1 cellular context compared by ENCODE assay signal in genomic region chr6:30325150-30325872, GRCh38.
A peak's percentile ranks its signal among the peaks of the same experiment; 100 is the strongest.
TF ChIP-seq lines count a peak whose summit lies in the region.

No MANE protein-coding gene starts in this region.

TF ChIP-seq in HepG2, 621 proteins besides CTCF, POLR2A, EP300 and RAD21 (continued from another document):
- TF ChIP-seq NFRKB (IDR thresholded peaks at IDR 0.05) (no peak), NR3C1 (CRISPR knock-in tag; IDR thresholded peaks at IDR 0.05) (no peak), NR1H2 (CRISPR knock-in tag; IDR thresholded peaks at IDR 0.05; ENCODE audit: borderline replicate concordance, low read depth) (no peak), RFX3 (CRISPR knock-in tag; IDR thresholded peaks at IDR 0.05) (no peak), SNRNP70 (IDR thresholded peaks at IDR 0.05; ENCODE audit: low read depth, low read length) (no peak), MIXL1 (CRISPR knock-in tag; IDR thresholded peaks at IDR 0.05) (no peak), ZNF691 (CRISPR knock-in tag; IDR thresholded peaks at IDR 0.05; ENCODE audit: borderline replicate concordance, low read depth) (no peak), REPIN1 (CRISPR knock-in tag; IDR thresholded peaks at IDR 0.05; ENCODE audit: borderline replicate concordance, low read depth) (peak; percentile 25; the same call in 1 of the 2 replicates), ZNF282 (IDR thresholded peaks at IDR 0.05; ENCODE audit: partially characterized antibody) (no peak), PHF20 (CRISPR knock-in tag; IDR thresholded peaks at IDR 0.05) (no peak), ZNF850 (CRISPR knock-in tag; conservative IDR thresholded peaks at IDR 0.05) (no peak), JUND (CRISPR knock-in tag; IDR thresholded peaks at IDR 0.05) (no peak), ATF1 (CRISPR knock-in tag; IDR thresholded peaks at IDR 0.05) (no peak), PAF1 (CRISPR knock-in tag; IDR thresholded peaks at IDR 0.05) (no peak), ZFP36L1 (CRISPR knock-in tag; IDR thresholded peaks at IDR 0.05) (0 out of 2 replicates have a peak, but pooled peaks have one; percentile 17), MED13 (CRISPR knock-in tag; IDR thresholded peaks at IDR 0.05) (no peak), ZNF749 (CRISPR knock-in tag; IDR thresholded peaks at IDR 0.05; ENCODE audit: borderline replicate concordance) (peak; percentile 55; the same call in 1 of the 2 replicates), NR2F1 (CRISPR knock-in tag; IDR thresholded peaks at IDR 0.05) (no peak), AHDC1 (CRISPR knock-in tag; IDR thresholded peaks at IDR 0.05; ENCODE audit: borderline replicate concordance) (no peak), SMYD3 (CRISPR knock-in tag; IDR thresholded peaks at IDR 0.05) (0 out of 2 replicates have a peak, but pooled peaks have one; percentile 35), NR2F2 (IDR thresholded peaks at IDR 0.05; ENCODE audit: borderline replicate concordance, low read depth) (no peak), ZNF335 (CRISPR knock-in tag; IDR thresholded peaks at IDR 0.05) (no peak), DMAP1 (CRISPR knock-in tag; IDR thresholded peaks at IDR 0.05) (no peak), TBX2 (CRISPR knock-in tag; IDR thresholded peaks at IDR 0.05; ENCODE audit: borderline replicate concordance) (no peak), POLR2AphosphoS5 (IDR thresholded peaks at IDR 0.05; ENCODE audit: low read depth, low read length) (no peak)
- TF ChIP-seq, protein P1, sequence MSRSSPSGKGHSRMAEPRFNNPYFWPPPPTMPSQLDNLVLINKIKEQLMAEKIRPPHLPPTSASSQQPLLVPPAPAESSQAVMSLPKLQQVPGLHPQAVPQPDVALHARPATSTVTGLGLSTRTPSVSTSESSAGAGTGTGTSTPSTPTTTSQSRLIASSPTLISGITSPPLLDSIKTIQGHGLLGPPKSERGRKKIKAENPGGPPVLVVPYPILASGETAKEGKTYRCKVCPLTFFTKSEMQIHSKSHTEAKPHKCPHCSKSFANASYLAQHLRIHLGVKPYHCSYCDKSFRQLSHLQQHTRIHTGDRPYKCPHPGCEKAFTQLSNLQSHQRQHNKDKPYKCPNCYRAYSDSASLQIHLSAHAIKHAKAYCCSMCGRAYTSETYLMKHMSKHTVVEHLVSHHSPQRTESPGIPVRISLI (CRISPR knock-in tag; IDR thresholded peaks at IDR 0.05; ENCODE audit: borderline replicate concordance) = no peak
- TF ChIP-seq, protein P2, sequence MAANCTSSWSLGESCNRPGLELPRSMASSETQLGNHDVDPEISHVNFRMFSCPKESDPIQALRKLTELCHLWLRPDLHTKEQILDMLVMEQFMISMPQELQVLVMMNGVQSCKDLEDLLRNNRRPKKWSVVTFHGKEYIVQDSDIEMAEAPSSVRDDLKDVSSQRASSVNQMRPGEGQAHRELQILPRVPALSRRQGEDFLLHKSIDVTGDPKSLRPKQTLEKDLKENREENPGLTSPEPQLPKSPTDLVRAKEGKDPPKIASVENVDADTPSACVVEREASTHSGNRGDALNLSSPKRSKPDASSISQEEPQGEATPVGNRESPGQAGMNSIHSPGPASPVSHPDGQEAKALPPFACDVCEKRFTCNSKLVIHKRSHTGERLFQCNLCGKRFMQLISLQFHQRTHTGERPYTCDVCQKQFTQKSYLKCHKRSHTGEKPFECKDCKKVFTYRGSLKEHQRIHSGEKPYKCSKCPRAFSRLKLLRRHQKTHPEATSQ (CRISPR knock-in tag; IDR thresholded peaks at IDR 0.05; ENCODE audit: borderline replicate concordance) = 0 out of 2 replicates have a peak, but pooled peaks have one; percentile 47
- TF ChIP-seq, protein P3, sequence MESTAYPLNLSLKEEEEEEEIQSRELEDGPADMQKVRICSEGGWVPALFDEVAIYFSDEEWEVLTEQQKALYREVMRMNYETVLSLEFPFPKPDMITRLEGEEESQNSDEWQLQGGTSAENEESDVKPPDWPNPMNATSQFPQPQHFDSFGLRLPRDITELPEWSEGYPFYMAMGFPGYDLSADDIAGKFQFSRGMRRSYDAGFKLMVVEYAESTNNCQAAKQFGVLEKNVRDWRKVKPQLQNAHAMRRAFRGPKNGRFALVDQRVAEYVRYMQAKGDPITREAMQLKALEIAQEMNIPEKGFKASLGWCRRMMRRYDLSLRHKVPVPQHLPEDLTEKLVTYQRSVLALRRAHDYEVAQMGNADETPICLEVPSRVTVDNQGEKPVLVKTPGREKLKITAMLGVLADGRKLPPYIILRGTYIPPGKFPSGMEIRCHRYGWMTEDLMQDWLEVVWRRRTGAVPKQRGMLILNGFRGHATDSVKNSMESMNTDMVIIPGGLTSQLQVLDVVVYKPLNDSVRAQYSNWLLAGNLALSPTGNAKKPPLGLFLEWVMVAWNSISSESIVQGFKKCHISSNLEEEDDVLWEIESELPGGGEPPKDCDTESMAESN (CRISPR knock-in tag; conservative IDR thresholded peaks at IDR 0.05) = no peak
- TF ChIP-seq, protein P4, sequence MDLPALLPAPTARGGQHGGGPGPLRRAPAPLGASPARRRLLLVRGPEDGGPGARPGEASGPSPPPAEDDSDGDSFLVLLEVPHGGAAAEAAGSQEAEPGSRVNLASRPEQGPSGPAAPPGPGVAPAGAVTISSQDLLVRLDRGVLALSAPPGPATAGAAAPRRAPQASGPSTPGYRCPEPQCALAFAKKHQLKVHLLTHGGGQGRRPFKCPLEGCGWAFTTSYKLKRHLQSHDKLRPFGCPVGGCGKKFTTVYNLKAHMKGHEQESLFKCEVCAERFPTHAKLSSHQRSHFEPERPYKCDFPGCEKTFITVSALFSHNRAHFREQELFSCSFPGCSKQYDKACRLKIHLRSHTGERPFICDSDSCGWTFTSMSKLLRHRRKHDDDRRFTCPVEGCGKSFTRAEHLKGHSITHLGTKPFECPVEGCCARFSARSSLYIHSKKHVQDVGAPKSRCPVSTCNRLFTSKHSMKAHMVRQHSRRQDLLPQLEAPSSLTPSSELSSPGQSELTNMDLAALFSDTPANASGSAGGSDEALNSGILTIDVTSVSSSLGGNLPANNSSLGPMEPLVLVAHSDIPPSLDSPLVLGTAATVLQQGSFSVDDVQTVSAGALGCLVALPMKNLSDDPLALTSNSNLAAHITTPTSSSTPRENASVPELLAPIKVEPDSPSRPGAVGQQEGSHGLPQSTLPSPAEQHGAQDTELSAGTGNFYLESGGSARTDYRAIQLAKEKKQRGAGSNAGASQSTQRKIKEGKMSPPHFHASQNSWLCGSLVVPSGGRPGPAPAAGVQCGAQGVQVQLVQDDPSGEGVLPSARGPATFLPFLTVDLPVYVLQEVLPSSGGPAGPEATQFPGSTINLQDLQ (CRISPR knock-in tag; IDR thresholded peaks at IDR 0.05) = no peak
- TF ChIP-seq, protein P5, sequence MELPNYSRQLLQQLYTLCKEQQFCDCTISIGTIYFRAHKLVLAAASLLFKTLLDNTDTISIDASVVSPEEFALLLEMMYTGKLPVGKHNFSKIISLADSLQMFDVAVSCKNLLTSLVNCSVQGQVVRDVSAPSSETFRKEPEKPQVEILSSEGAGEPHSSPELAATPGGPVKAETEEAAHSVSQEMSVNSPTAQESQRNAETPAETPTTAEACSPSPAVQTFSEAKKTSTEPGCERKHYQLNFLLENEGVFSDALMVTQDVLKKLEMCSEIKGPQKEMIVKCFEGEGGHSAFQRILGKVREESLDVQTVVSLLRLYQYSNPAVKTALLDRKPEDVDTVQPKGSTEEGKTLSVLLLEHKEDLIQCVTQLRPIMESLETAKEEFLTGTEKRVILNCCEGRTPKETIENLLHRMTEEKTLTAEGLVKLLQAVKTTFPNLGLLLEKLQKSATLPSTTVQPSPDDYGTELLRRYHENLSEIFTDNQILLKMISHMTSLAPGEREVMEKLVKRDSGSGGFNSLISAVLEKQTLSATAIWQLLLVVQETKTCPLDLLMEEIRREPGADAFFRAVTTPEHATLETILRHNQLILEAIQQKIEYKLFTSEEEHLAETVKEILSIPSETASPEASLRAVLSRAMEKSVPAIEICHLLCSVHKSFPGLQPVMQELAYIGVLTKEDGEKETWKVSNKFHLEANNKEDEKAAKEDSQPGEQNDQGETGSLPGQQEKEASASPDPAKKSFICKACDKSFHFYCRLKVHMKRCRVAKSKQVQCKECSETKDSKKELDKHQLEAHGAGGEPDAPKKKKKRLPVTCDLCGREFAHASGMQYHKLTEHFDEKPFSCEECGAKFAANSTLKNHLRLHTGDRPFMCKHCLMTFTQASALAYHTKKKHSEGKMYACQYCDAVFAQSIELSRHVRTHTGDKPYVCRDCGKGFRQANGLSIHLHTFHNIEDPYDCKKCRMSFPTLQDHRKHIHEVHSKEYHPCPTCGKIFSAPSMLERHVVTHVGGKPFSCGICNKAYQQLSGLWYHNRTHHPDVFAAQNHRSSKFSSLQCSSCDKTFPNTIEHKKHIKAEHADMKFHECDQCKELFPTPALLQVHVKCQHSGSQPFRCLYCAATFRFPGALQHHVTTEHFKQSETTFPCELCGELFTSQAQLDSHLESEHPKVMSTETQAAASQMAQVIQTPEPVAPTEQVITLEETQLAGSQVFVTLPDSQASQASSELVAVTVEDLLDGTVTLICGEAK (IDR thresholded peaks at IDR 0.05) = no peak
- TF ChIP-seq, protein P5 (CRISPR knock-in tag; IDR thresholded peaks at IDR 0.05) = no peak
